19 cellular contexts compared by ENCODE assay signal in the genomic region with DNA sequence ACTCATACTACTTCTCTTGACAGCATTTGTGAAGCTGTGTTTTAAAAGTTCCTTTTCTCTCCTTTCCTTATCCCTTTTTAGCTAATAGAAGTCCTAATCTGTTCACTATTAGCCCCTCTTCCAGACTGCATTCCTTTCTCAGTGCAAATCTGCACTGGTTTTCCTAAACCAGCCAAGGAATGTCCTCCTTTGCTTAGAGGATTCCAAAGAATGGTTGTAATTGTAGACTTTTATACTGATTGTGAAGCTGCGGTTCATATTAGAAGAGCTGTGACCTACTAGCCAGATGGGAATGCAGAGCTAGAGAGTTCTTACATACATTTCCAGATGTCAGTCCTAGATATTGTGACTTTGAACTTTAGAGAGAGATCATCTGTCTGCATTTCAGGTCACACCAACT.
DNase-seq lines count a peak whose midpoint lies in the region; ATAC-seq and TF ChIP-seq lines count a peak whose summit lies in the region.
"Had no signal": no experiment of that assay in that cellular context is flagged by ENCODE, and none has a peak within 500 bp of the region (broad histone marks: within the 10 kb centered on the region; RNA-seq: fewer than 3 reads in every experiment).

No MANE protein-coding gene starts in this region.

- no peaks in the 10 kb centered on the region for H3K36me3 Mint-ChIP-seq in HFFc6 (ENCODE audit: low read depth)

- intact Hi-C loops in ascending aorta (cut with DNase I): no loop called here

- H3K27ac Mint-ChIP-seq in HFFc6: peak overlapping the region; percentile 18
- H3K27ac Mint-ChIP-seq: activated CD8-positive, alpha-beta T cell treated with anti-CD3 and anti-CD28 coated beads, Interleukin-2, amount 10 ng/mL, durations not matched to agents 7 days and 5 days; activated T-helper 17 cell treated with anti-CD3 and anti-CD28 coated beads, Interleukin-2, amount 50 U/mL, for 72 hours; CD4-positive, alpha-beta T cell had no signal

- no peaks in the 10 kb centered on the region for H3K9me3 Mint-ChIP-seq in HFFc6
- H3K9me3 Mint-ChIP-seq: activated T-helper 17 cell treated with anti-CD3 and anti-CD28 coated beads, Interleukin-2, amount 50 U/mL, for 72 hours; CD4-positive, alpha-beta T cell; GM23338 had no signal

- H3K4me2 ChIP-seq in skeletal muscle satellite cell (ENCODE audit: low read length): no peak overlapping the region
- H3K4me2 ChIP-seq: GM23338 had no signal

- peaks cover 34% of the 10 kb centered on the region for H3K4me1 Mint-ChIP-seq in HFFc6 (ENCODE audit: low read depth)
- H3K4me1 Mint-ChIP-seq: activated T-helper 17 cell treated with anti-CD3 and anti-CD28 coated beads, Interleukin-2, amount 50 U/mL, for 72 hours had no signal

- TF ChIP-seq CTCF in HFFc6 (IDR thresholded peaks at IDR 0.05): no peak
- TF ChIP-seq CTCF in ascending aorta (IDR thresholded peaks at IDR 0.05): no peak
- no peak for TF ChIP-seq CTCF in foreskin fibroblast (IDR thresholded peaks at IDR 0.05; ENCODE audit: low read depth, low read length)

- H3K4me3 Mint-ChIP-seq in HFFc6: no peak overlapping the region
- H3K4me3 Mint-ChIP-seq: activated CD8-positive, alpha-beta T cell treated with anti-CD3 and anti-CD28 coated beads, Interleukin-2, amount 10 ng/mL, durations not matched to agents 7 days and 5 days; activated T-helper 17 cell treated with anti-CD3 and anti-CD28 coated beads, Interleukin-2, amount 50 U/mL, for 72 hours; CD4-positive, alpha-beta T cell; GM23338 had no signal

- H3K4me1 ChIP-seq in ascending aorta (peaks cover 0 to 7% of the 10 kb centered on the region in 2 donors), skeletal muscle satellite cell (ENCODE audit: control insufficient read depth, insufficient read depth, low read length) (peaks cover 7% of the 10 kb centered on the region)

- H3K27me3 ChIP-seq in ascending aorta: no peaks in the 10 kb centered on the region
- H3K27me3 ChIP-seq in skeletal muscle satellite cell (ENCODE audit: control insufficient read depth, insufficient read depth, low read length): no peaks in the 10 kb centered on the region

- H3K4me3 ChIP-seq in ascending aorta (no peak overlapping the region), foreskin fibroblast (ENCODE audit: low read depth in 1 of 2, low read length in 2 of 2) (no peak overlapping the region), skeletal muscle satellite cell (ENCODE audit: low read length) (no peak overlapping the region)
- H3K4me3 ChIP-seq: GM23338, thoracic aorta had no signal

- H3K36me3 ChIP-seq in ascending aorta: no peaks in the 10 kb centered on the region
- no peaks in the 10 kb centered on the region for H3K36me3 ChIP-seq in skeletal muscle satellite cell (ENCODE audit: insufficient read depth, low read length)
- H3K36me3 ChIP-seq: thoracic aorta, WERI-Rb-1 had no signal

- H3K9me3 ChIP-seq in ascending aorta (no peaks in the 10 kb centered on the region), skeletal muscle satellite cell (replicated peaks; ENCODE audit: low read length) (no peaks in the 10 kb centered on the region)
- H3K9me3 ChIP-seq: thoracic aorta had no signal

- H3K27me3 Mint-ChIP-seq in HFFc6 (ENCODE audit: insufficient read depth): no peaks in the 10 kb centered on the region; the same call in 1 of the 2 replicates
- H3K27me3 Mint-ChIP-seq: CD4-positive, alpha-beta T cell had no signal

- DNase-seq in HFFc6 (peak; percentile 49), ascending aorta (ENCODE audit: low spot score in 2 of 2) (no peak), foreskin fibroblast (peak; percentile 31 to 72), KG1 (lab: John Stamatoyannopoulos, UW) (no peak)
- DNase-seq in activated CD4-positive, alpha-beta T cell treated with anti-CD3 and anti-CD28 coated beads, Interleukin-2, amount 50 U/mL, for 4 hours: no peak
- DNase-seq: activated CD8-positive, alpha-beta T cell treated with anti-CD3 and anti-CD28 coated beads, Interleukin-2, amount 10 ng/mL, durations not matched to agents 7 days and 5 days; CD4-positive, alpha-beta T cell; effector CD4-positive, alpha-beta T cell; mammary epithelial cell; NCI-H1930; NCI-H526 treated with DMSO at 0.1 percent for 48 hours; right cardiac atrium; stimulated activated CD4-positive, alpha-beta T cell treated with anti-CD3 and anti-CD28 coated beads, Interleukin-4, amount 100 ng/mL, for 1 hour; WERI-Rb-1 had no signal

- peak overlapping the region; percentile 2 for H3K27ac ChIP-seq in ascending aorta
- H3K27ac ChIP-seq: WERI-Rb-1 had no signal

- peak overlapping the region; percentile 24 for H3K9ac ChIP-seq in skeletal muscle satellite cell (ENCODE audit: low read depth, low read length)

- no peak for ATAC-seq in HG03139 (IDR thresholded peaks at IDR 0.05; ENCODE audit: unreplicated experiment)
- ATAC-seq: activated CD8-positive, alpha-beta T cell treated with anti-CD3 and anti-CD28 coated beads, Interleukin-2, amount 10 ng/mL, durations not matched to agents 7 days and 5 days; activated T-helper 17 cell treated with anti-CD3 and anti-CD28 coated beads, Interleukin-2, amount 50 U/mL, for 72 hours; GM23338 had no signal

Comparison
In these comparisons a context has a peak if more than half of its experiments do, and no peak if none do; other contexts are left out.
1. DNase-seq: peak in HFFc6 (single experiment) and foreskin fibroblast (2 of 2); none in ascending aorta (0 of 2), KG1 (single experiment) and activated CD4-positive, alpha-beta T cell treated with anti-CD3 and anti-CD28 coated beads, Interleukin-2, amount 50 U/mL, for 4 hours (0 of 2).